Comparison of ENCODE assay signal across 16 cellular contexts in the genomic region with DNA sequence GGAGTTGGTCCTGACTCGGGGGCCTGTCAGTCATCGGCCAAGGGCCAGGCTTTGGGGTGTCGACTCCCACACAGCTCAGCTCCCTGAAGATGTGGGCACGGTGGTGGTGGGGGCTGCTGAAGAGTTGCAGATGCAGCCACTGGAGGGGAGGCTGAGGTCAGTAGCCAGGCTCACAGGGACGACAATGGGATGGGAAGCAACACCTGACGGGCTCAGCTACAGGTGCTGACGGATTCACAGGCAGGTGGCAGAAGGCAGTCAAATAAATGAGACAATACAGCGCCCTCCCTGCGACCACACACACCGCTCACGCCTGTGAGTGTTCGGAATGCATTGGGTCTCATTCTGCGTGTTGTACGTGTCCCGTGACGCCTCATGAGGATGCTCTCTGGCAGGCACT. TPM values are rescaled to one million over a fixed set of nuclear protein-coding genes. Genes with fewer than 3 reads are reported as not detected.
DNase-seq lines count a peak whose midpoint lies in the region; ATAC-seq and TF ChIP-seq lines count a peak whose summit lies in the region.
"Had no signal": no experiment of that assay in that cellular context is flagged by ENCODE, and none has a peak within 500 bp of the region (broad histone marks: within the 10 kb centered on the region; RNA-seq: fewer than 3 reads in every experiment).

No MANE protein-coding gene starts in this region.

- ATAC-seq in WTC11 (no peak), aorta (ENCODE audit: low FRiP score) (peak; percentile 14), HG03039 (IDR thresholded peaks at IDR 0.05; ENCODE audit: unreplicated experiment) (no peak)
- ATAC-seq in stimulated activated naive B cell treated with anti-CD40 and anti-IgM and Interleukin-4, amounts not matched to agents 10 μg/mL and 1 μg/mL and 100 μg/mL, for 72 hours (replicated peaks), result no peak
- ATAC-seq: Right ventricle myocardium inferior had no signal

- 83 to 85% methylated on average over 16 of the region's 16 CpGs for WGBS in aorta, 2 donors

- peaks cover 6% of the 10 kb centered on the region for H3K27me3 Mint-ChIP-seq in WTC11 (ENCODE audit: low read depth)
- peaks cover 10 to 37% of the 10 kb centered on the region in 2 donors for H3K27me3 Mint-ChIP-seq in stimulated activated naive B cell treated with anti-CD40 and anti-IgM and Interleukin-4, amounts not matched to agents 10 μg/mL and 1 μg/mL and 100 μg/mL, for 72 hours

- H3K4me1 Mint-ChIP-seq in WTC11, result no peaks in the 10 kb centered on the region
- H3K4me1 Mint-ChIP-seq in stimulated activated naive B cell treated with anti-CD40 and anti-IgM and Interleukin-4, amounts not matched to agents 10 μg/mL and 1 μg/mL and 100 μg/mL, for 72 hours, result no peaks in the 10 kb centered on the region
- H3K4me1 Mint-ChIP-seq: CD8-positive, alpha-beta memory T cell; IgD-negative memory B cell had no signal

- intact Hi-C loops in aorta (cut with DNase I), result no loop called here

- POLR2A ChIA-PET in WTC11 (lab: Charles Lee), result no interaction called here

- H3K27ac Mint-ChIP-seq in WTC11, result 0 out of 2 replicates have a peak overlapping the region, but pooled peaks have one; percentile 24
- H3K27ac Mint-ChIP-seq in stimulated activated naive B cell treated with anti-CD40 and anti-IgM and Interleukin-4, amounts not matched to agents 10 μg/mL and 1 μg/mL and 100 μg/mL, for 72 hours, result no peak overlapping the region
- H3K27ac Mint-ChIP-seq: CD8-positive, alpha-beta memory T cell; IgD-negative memory B cell had no signal

- H3K4me3 ChIP-seq in aorta (ENCODE audit: low read length in 2 of 2), result no peak overlapping the region
- H3K4me3 ChIP-seq: HAP-1 had no signal

- H3K9me3 Mint-ChIP-seq in WTC11, result no peaks in the 10 kb centered on the region
- no peaks in the 10 kb centered on the region for H3K9me3 Mint-ChIP-seq in stimulated activated naive B cell treated with anti-CD40 and anti-IgM and Interleukin-4, amounts not matched to agents 10 μg/mL and 1 μg/mL and 100 μg/mL, for 72 hours
- H3K9me3 Mint-ChIP-seq: CD8-positive, alpha-beta memory T cell; IgD-negative memory B cell had no signal

- no peaks in the 10 kb centered on the region for H3K36me3 ChIP-seq in aorta (ENCODE audit: control insufficient read depth in 1 of 2, insufficient read depth in 2 of 2, low read length in 1 of 2)
- H3K36me3 ChIP-seq: HAP-1 had no signal

- H3K4me1 ChIP-seq in aorta (ENCODE audit: control insufficient read depth in 1 of 2, insufficient read depth in 2 of 2, low read length in 2 of 2), result no peaks in the 10 kb centered on the region
- H3K4me1 ChIP-seq: HAP-1 had no signal

- H3K27me3 ChIP-seq in aorta (ENCODE audit: control insufficient read depth in 1 of 2, insufficient read depth in 2 of 2, low read length in 1 of 2), result no peaks in the 10 kb centered on the region

- DNase-seq in NCI-H2171 treated with DMSO at 0.1 percent for 48 hours (lab: John Stamatoyannopoulos, UW) (peak; percentile 34), NCI-H2171 (lab: John Stamatoyannopoulos, UW) (no peak), NCI-H146 treated with DMSO at 0.1 percent for 48 hours (lab: John Stamatoyannopoulos, UW; ENCODE audit: unreplicated experiment) (peak; percentile 20), WTC11 (ENCODE audit: low spot score) (no peak), aorta (no peak), T-helper 2 cell (no peak)
- DNase-seq in stimulated activated naive B cell treated with anti-CD40 and anti-IgM and Interleukin-4, amounts not matched to agents 10 μg/mL and 1 μg/mL and 100 μg/mL, for 72 hours, result no peak
- DNase-seq: CD8-positive, alpha-beta memory T cell; Karpas-422; NCI-H2029 treated with DMSO at 0.1 percent for 48 hours had no signal

- no peaks in the 10 kb centered on the region for H3K9me3 ChIP-seq in aorta (ENCODE audit: control insufficient read depth, low read length)
- H3K9me3 ChIP-seq: HAP-1 had no signal

- no peak overlapping the region for H3K27ac ChIP-seq in aorta (ENCODE audit: low read depth in 1 of 2, low read length in 2 of 2)
- H3K27ac ChIP-seq: C4-2B had no signal

- CTCF ChIA-PET in WTC11 (lab: Charles Lee), result interaction anchor here (1.3 kb wide), 1 partner anchor 57 kb away, joined by 4 read pairs; no protein-coding TSS in a partner anchor

- no peak for TF ChIP-seq CTCF in WTC11 (IDR thresholded peaks at IDR 0.05)

- H3K4me3 Mint-ChIP-seq in WTC11, result no peak overlapping the region
- H3K4me3 Mint-ChIP-seq in stimulated activated naive B cell treated with anti-CD40 and anti-IgM and Interleukin-4, amounts not matched to agents 10 μg/mL and 1 μg/mL and 100 μg/mL, for 72 hours, result no peak overlapping the region
- H3K4me3 Mint-ChIP-seq: CD8-positive, alpha-beta memory T cell; IgD-negative memory B cell had no signal

- H3K36me3 Mint-ChIP-seq in WTC11, result no peaks in the 10 kb centered on the region
- H3K36me3 Mint-ChIP-seq in stimulated activated naive B cell treated with anti-CD40 and anti-IgM and Interleukin-4, amounts not matched to agents 10 μg/mL and 1 μg/mL and 100 μg/mL, for 72 hours, result no peaks in the 10 kb centered on the region
- H3K36me3 Mint-ChIP-seq: CD8-positive, alpha-beta memory T cell had no signal

TF ChIP-seq in WTC11, 78 proteins besides CTCF, POLR2A, EP300 and RAD21:
- TF ChIP-seq, protein P1, sequence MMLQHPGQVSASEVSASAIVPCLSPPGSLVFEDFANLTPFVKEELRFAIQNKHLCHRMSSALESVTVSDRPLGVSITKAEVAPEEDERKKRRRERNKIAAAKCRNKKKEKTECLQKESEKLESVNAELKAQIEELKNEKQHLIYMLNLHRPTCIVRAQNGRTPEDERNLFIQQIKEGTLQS (CRISPR knock-in tag; conservative IDR thresholded peaks at IDR 0.05), result no peak
- TF ChIP-seq ZNF219 (CRISPR knock-in tag; IDR thresholded peaks at IDR 0.05; ENCODE audit: borderline replicate concordance), result no peak
- TF ChIP-seq SP1 (CRISPR knock-in tag; conservative IDR thresholded peaks at IDR 0.05), result no peak
- TF ChIP-seq GTF2I (CRISPR knock-in tag; conservative IDR thresholded peaks at IDR 0.05), result no peak
- TF ChIP-seq ZNF232 (CRISPR knock-in tag; IDR thresholded peaks at IDR 0.05), result no peak
- no peak for TF ChIP-seq ZNF138 (CRISPR knock-in tag; conservative IDR thresholded peaks at IDR 0.05)
- no peak for TF ChIP-seq ZNF263 (CRISPR knock-in tag; IDR thresholded peaks at IDR 0.05; ENCODE audit: low read depth)
- TF ChIP-seq, protein P2, sequence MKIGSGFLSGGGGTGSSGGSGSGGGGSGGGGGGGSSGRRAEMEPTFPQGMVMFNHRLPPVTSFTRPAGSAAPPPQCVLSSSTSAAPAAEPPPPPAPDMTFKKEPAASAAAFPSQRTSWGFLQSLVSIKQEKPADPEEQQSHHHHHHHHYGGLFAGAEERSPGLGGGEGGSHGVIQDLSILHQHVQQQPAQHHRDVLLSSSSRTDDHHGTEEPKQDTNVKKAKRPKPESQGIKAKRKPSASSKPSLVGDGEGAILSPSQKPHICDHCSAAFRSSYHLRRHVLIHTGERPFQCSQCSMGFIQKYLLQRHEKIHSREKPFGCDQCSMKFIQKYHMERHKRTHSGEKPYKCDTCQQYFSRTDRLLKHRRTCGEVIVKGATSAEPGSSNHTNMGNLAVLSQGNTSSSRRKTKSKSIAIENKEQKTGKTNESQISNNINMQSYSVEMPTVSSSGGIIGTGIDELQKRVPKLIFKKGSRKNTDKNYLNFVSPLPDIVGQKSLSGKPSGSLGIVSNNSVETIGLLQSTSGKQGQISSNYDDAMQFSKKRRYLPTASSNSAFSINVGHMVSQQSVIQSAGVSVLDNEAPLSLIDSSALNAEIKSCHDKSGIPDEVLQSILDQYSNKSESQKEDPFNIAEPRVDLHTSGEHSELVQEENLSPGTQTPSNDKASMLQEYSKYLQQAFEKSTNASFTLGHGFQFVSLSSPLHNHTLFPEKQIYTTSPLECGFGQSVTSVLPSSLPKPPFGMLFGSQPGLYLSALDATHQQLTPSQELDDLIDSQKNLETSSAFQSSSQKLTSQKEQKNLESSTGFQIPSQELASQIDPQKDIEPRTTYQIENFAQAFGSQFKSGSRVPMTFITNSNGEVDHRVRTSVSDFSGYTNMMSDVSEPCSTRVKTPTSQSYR (CRISPR knock-in tag; IDR thresholded peaks at IDR 0.05), result no peak
- no peak for TF ChIP-seq FOXJ3 (CRISPR knock-in tag; IDR thresholded peaks at IDR 0.05; ENCODE audit: borderline replicate concordance)
- no peak for TF ChIP-seq EMX1 (CRISPR knock-in tag; IDR thresholded peaks at IDR 0.05)
- TF ChIP-seq ZNF423 (CRISPR knock-in tag; IDR thresholded peaks at IDR 0.05), result no peak

RNA-seq across cellular contexts. Expression of a gene that starts 37.0 kb away (rescaled TPM):
- 0.80 to 1.6 TPM (median 0.87 TPM) in 3 replicates for total RNA-seq in WTC11 (2021)
- total RNA-seq in aorta, result not detected
- polyA plus RNA-seq in aorta, result not detected
- total RNA-seq: CD8-positive, alpha-beta memory T cell; Right ventricle myocardium inferior; T-helper 1 cell treated with Interleukin-12 subunit alpha and Interleukin-12 subunit beta and Interleukin-4 antibody, amounts not matched to agents 30 ng/mL and 1 ng/mL, for 36 hours had no signal
- polyA plus RNA-seq: CD8-positive, alpha-beta memory T cell; IgD-negative memory B cell had no signal

Comparison
In these comparisons a context has a peak if more than half of its experiments do, and no peak if none do; other contexts are left out.
1. DNase-seq: peak in NCI-H2171 treated with DMSO at 0.1 percent for 48 hours (single experiment) and NCI-H146 treated with DMSO at 0.1 percent for 48 hours (single experiment); none in NCI-H2171 (single experiment), WTC11 (single experiment), aorta (0 of 2), stimulated activated naive B cell treated with anti-CD40 and anti-IgM and Interleukin-4, amounts not matched to agents 10 μg/mL and 1 μg/mL and 100 μg/mL, for 72 hours (single experiment) and T-helper 2 cell (0 of 5).